1 cellular context compared by ENCODE assay signal in genomic region chr4:128654465-128654864, GRCh38.
TF ChIP-seq lines count a peak whose summit lies in the region.

No MANE protein-coding gene starts in this region.

TF ChIP-seq in HepG2, 621 proteins besides CTCF, POLR2A, EP300 and RAD21 (continued from another document):
- TF ChIP-seq GABPA (IDR thresholded peaks at IDR 0.05; ENCODE audit: low read depth, low read length) (no peak), GABPA (CRISPR knock-in tag; IDR thresholded peaks at IDR 0.05; ENCODE audit: low read depth) (no peak), ZNF20 (CRISPR knock-in tag; IDR thresholded peaks at IDR 0.05) (peak; percentile 95)
